Comparison of ENCODE assay signal across 36 cellular contexts in the genomic region with DNA sequence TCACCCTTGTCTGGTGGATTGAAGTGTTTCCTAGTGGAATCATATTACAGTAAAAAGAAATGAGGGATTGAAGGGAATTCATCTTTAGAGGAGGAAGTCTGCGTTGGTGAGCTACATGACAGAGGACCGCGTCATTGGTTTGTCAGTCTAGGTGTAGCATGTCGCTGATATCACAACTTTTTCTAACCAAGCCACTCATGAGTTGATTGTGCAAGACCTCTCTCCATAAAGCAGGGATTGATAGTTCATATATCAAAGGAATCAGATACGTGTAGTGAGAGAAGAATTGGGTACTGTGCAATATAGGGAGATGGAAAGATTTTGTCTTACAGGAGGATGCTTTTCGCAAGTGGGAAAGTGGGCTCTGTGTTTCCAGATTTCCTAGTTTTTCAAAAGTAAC.
"Had no signal": no experiment of that assay in that cellular context is flagged by ENCODE, and none has a peak within 500 bp of the region (broad histone marks: within the 10 kb centered on the region; RNA-seq: fewer than 3 reads in every experiment).

No MANE protein-coding gene starts in this region.

- H3K27me3 Mint-ChIP-seq: activated B cell treated with CpG ODN at 0.5 μM for 24 hours; activated CD4-positive, alpha-beta memory T cell treated with anti-CD3 and anti-CD28 coated beads for 36 hours; activated CD4-positive, alpha-beta T cell treated with anti-CD3 and anti-CD28 coated beads, Interleukin-2, amount 10 ng/mL, durations not matched to agents 24 days and 14 days; activated CD8-positive, alpha-beta T cell treated with anti-CD3 and anti-CD28 coated beads for 36 hours; activated naive CD4-positive, alpha-beta T cell treated with anti-CD3 and anti-CD28 coated beads, Interleukin-2, amount 10 ng/mL, durations not matched to agents 7 days and 5 days; activated naive CD4-positive, alpha-beta T cell treated with anti-CD3 and anti-CD28 coated beads, Interleukin-2, amount 50 U/mL, for 24 hours; activated naive CD8-positive, alpha-beta T cell; activated naive CD8-positive, alpha-beta T cell treated with anti-CD3 and anti-CD28 coated beads, Interleukin-2, amount 10 ng/mL, durations not matched to agents 7 days and 5 days; activated naive CD8-positive, alpha-beta T cell treated with anti-CD3 and anti-CD28 coated beads, Interleukin-2, amount 50 U/mL, for 24 hours had no signal

- H3K27ac Mint-ChIP-seq: activated B cell treated with CpG ODN at 0.5 μM for 24 hours; activated CD4-positive, alpha-beta memory T cell treated with anti-CD3 and anti-CD28 coated beads for 36 hours; activated CD4-positive, alpha-beta T cell treated with anti-CD3 and anti-CD28 coated beads, Interleukin-2, amount 10 ng/mL, durations not matched to agents 24 days and 14 days; activated CD8-positive, alpha-beta T cell treated with anti-CD3 and anti-CD28 coated beads for 36 hours; activated naive CD4-positive, alpha-beta T cell treated with anti-CD3 and anti-CD28 coated beads, Interleukin-2, amount 10 ng/mL, durations not matched to agents 7 days and 5 days; activated naive CD4-positive, alpha-beta T cell treated with anti-CD3 and anti-CD28 coated beads, Interleukin-2, amount 50 U/mL, for 24 hours; activated naive CD8-positive, alpha-beta T cell; activated naive CD8-positive, alpha-beta T cell treated with anti-CD3 and anti-CD28 coated beads, Interleukin-2, amount 10 ng/mL, durations not matched to agents 7 days and 5 days; activated naive CD8-positive, alpha-beta T cell treated with anti-CD3 and anti-CD28 coated beads, Interleukin-2, amount 50 U/mL, for 24 hours; activated T-cell treated with anti-CD3 and anti-CD28 coated beads, Interleukin-2, amount 50 U/mL, for 72 hours; activated T-helper 1 cell treated with anti-CD3 and anti-CD28 coated beads, Interleukin-12 subunit alpha, Interleukin-12 subunit beta, Interleukin-2, Interleukin-4 antibody, amounts not matched to agents 30 ng/mL and 10 ng/mL and 1 ng/mL, durations not matched to agents 14 hours and 24 hours and 36 hours; activated T-helper 2 cell treated with anti-CD3 and anti-CD28 coated beads, Interferon-gamma antibody, Interleukin-2, Interleukin-4, amounts not matched to agents 10 μg/mL and 5 μg/mL and 100 μg/mL, durations not matched to agents 14 hours and 24 hours and 36 hours; brain; T-helper 1 cell treated with Interleukin-12 subunit alpha and Interleukin-12 subunit beta and Interleukin-4 antibody, amounts not matched to agents 30 μg/mL and 1 μg/mL, for 36 hours; T-helper 2 cell treated with Interferon-gamma antibody and Interleukin-4, amounts not matched to agents 5 μg/mL and 100 μg/mL, for 36 hours had no signal

- H3K9me3 Mint-ChIP-seq: activated B cell treated with CpG ODN at 0.5 μM for 24 hours; activated CD4-positive, alpha-beta memory T cell treated with anti-CD3 and anti-CD28 coated beads for 36 hours; activated CD4-positive, alpha-beta T cell treated with anti-CD3 and anti-CD28 coated beads, Interleukin-2, amount 10 ng/mL, durations not matched to agents 24 days and 14 days; activated CD8-positive, alpha-beta T cell treated with anti-CD3 and anti-CD28 coated beads for 36 hours; activated naive CD4-positive, alpha-beta T cell treated with anti-CD3 and anti-CD28 coated beads, Interleukin-2, amount 10 ng/mL, durations not matched to agents 7 days and 5 days; activated naive CD4-positive, alpha-beta T cell treated with anti-CD3 and anti-CD28 coated beads, Interleukin-2, amount 50 U/mL, for 24 hours; activated naive CD8-positive, alpha-beta T cell treated with anti-CD3 and anti-CD28 coated beads, Interleukin-2, amount 10 ng/mL, durations not matched to agents 7 days and 5 days; activated naive CD8-positive, alpha-beta T cell treated with anti-CD3 and anti-CD28 coated beads, Interleukin-2, amount 50 U/mL, for 24 hours; activated T-cell treated with anti-CD3 and anti-CD28 coated beads, Interleukin-2, amount 50 U/mL, for 4 hours; activated T-cell treated with anti-CD3 and anti-CD28 coated beads, Interleukin-2, amount 50 U/mL, for 72 hours; activated T-helper 2 cell treated with anti-CD3 and anti-CD28 coated beads, Interferon-gamma antibody, Interleukin-2, Interleukin-4, amounts not matched to agents 10 μg/mL and 5 μg/mL and 100 μg/mL, durations not matched to agents 14 hours and 24 hours and 36 hours; brain; T-helper 1 cell treated with Interleukin-12 subunit alpha and Interleukin-12 subunit beta and Interleukin-4 antibody, amounts not matched to agents 30 μg/mL and 1 μg/mL, for 36 hours; T-helper 2 cell treated with Interferon-gamma antibody and Interleukin-4, amounts not matched to agents 5 μg/mL and 100 μg/mL, for 36 hours had no signal

- H3K4me3 Mint-ChIP-seq: activated B cell treated with CpG ODN at 0.5 μM for 24 hours; activated CD4-positive, alpha-beta memory T cell treated with anti-CD3 and anti-CD28 coated beads for 36 hours; activated CD4-positive, alpha-beta T cell treated with anti-CD3 and anti-CD28 coated beads, Interleukin-2, amount 10 ng/mL, durations not matched to agents 24 days and 14 days; activated CD8-positive, alpha-beta T cell treated with anti-CD3 and anti-CD28 coated beads for 36 hours; activated naive CD4-positive, alpha-beta T cell treated with anti-CD3 and anti-CD28 coated beads, Interleukin-2, amount 10 ng/mL, durations not matched to agents 7 days and 5 days; activated naive CD4-positive, alpha-beta T cell treated with anti-CD3 and anti-CD28 coated beads, Interleukin-2, amount 50 U/mL, for 24 hours; activated naive CD8-positive, alpha-beta T cell; activated naive CD8-positive, alpha-beta T cell treated with anti-CD3 and anti-CD28 coated beads, Interleukin-2, amount 10 ng/mL, durations not matched to agents 7 days and 5 days; activated naive CD8-positive, alpha-beta T cell treated with anti-CD3 and anti-CD28 coated beads, Interleukin-2, amount 50 U/mL, for 24 hours; activated T-cell treated with anti-CD3 and anti-CD28 coated beads, Interleukin-2, amount 50 U/mL, for 4 hours; activated T-cell treated with anti-CD3 and anti-CD28 coated beads, Interleukin-2, amount 50 U/mL, for 72 hours; activated T-helper 1 cell treated with anti-CD3 and anti-CD28 coated beads, Interleukin-12 subunit alpha, Interleukin-12 subunit beta, Interleukin-2, Interleukin-4 antibody, amounts not matched to agents 30 ng/mL and 10 ng/mL and 1 ng/mL, durations not matched to agents 14 hours and 24 hours and 36 hours; T-helper 1 cell treated with Interleukin-12 subunit alpha and Interleukin-12 subunit beta and Interleukin-4 antibody, amounts not matched to agents 30 μg/mL and 1 μg/mL, for 36 hours; T-helper 2 cell treated with Interferon-gamma antibody and Interleukin-4, amounts not matched to agents 5 μg/mL and 100 μg/mL, for 36 hours had no signal

- H3K27me3 ChIP-seq: ascending aorta, cardiac muscle cell had no signal

- FAIRE-seq: bronchial epithelial cell, TTC549 had no signal

- H3K36me3 Mint-ChIP-seq: activated naive CD4-positive, alpha-beta T cell treated with anti-CD3 and anti-CD28 coated beads, Interleukin-2, amount 50 U/mL, for 24 hours; brain had no signal

- ATAC-seq: activated CD8-positive, alpha-beta T cell treated with anti-CD3 and anti-CD28 coated beads for 36 hours; activated naive CD8-positive, alpha-beta T cell treated with anti-CD3 and anti-CD28 coated beads, Interleukin-2, amount 50 U/mL, for 24 hours; activated T-cell treated with anti-CD3 and anti-CD28 coated beads, Interleukin-2, amount 50 U/mL, for 4 hours; activated T-cell treated with anti-CD3 and anti-CD28 coated beads, Interleukin-2, amount 50 U/mL, for 72 hours had no signal

- H3K4me3 ChIP-seq: ascending aorta, cardiac muscle cell had no signal

- H3K9me3 ChIP-seq: ascending aorta had no signal

- H3K36me3 ChIP-seq: ascending aorta, cardiac muscle cell had no signal

- H3K27ac ChIP-seq: ascending aorta, cardiac muscle cell, VCaP had no signal

- DNase-seq: activated B cell treated with CpG ODN at 0.5 μM for 24 hours; activated CD4-positive, alpha-beta memory T cell treated with anti-CD3 and anti-CD28 coated beads for 36 hours; activated CD4-positive, alpha-beta T cell treated with anti-CD3 and anti-CD28 coated beads for 4 hours; activated CD4-positive, alpha-beta T cell treated with anti-CD3 and anti-CD28 coated beads, Interleukin-2, amount 10 ng/mL, durations not matched to agents 24 days and 14 days; activated CD4-positive, alpha-beta T cell treated with anti-CD3 and anti-CD28 coated beads, Interleukin-2, amount 50 U/mL, for 1 hour; activated CD4-positive, alpha-beta T cell treated with anti-CD3 and anti-CD28 coated beads, Interleukin-2, amount 50 U/mL, for 4 hours; activated CD4-positive, CD25-positive, alpha-beta regulatory T cell treated with anti-CD3 and anti-CD28 coated beads, Interleukin-2, amount 50 U/mL, for 72 hours; activated CD8-positive, alpha-beta memory T cell treated with anti-CD3 and anti-CD28 coated beads, Interleukin-2, amount 50 U/mL, for 4 hours; activated CD8-positive, alpha-beta T cell treated with anti-CD3 and anti-CD28 coated beads for 36 hours; activated effector memory CD4-positive, alpha-beta T cell treated with Interleukin-2 at 50 U/mL for 16 hours; activated gamma-delta T cell; activated naive CD4-positive, alpha-beta T cell treated with anti-CD3 and anti-CD28 coated beads, Interleukin-2, amount 10 ng/mL, durations not matched to agents 7 days and 5 days; activated naive CD4-positive, alpha-beta T cell treated with Interleukin-2 at 50 U/mL for 16 hours; activated naive CD8-positive, alpha-beta T cell treated with anti-CD3 and anti-CD28 coated beads, Interleukin-2, amount 10 ng/mL, durations not matched to agents 7 days and 5 days; activated naive CD8-positive, alpha-beta T cell treated with anti-CD3 and anti-CD28 coated beads, Interleukin-2, amount 50 U/mL, for 24 hours; activated T-cell treated with anti-CD3 and anti-CD28 coated beads for 4 hours; activated T-cell treated with anti-CD3 and anti-CD28 coated beads, Interleukin-2, amount 50 U/mL, for 1 hour; activated T-cell treated with anti-CD3 and anti-CD28 coated beads, Interleukin-2, amount 50 U/mL, for 4 hours; activated T-cell treated with anti-CD3 and anti-CD28 coated beads, Interleukin-2, amount 50 U/mL, for 72 hours; amygdala; anterior cingulate cortex; central memory CD4-positive, alpha-beta T cell; T-helper 2 cell; T-helper 9 cell had no signal
